ENCODE assay signal across 10 cellular contexts in the genomic region with DNA sequence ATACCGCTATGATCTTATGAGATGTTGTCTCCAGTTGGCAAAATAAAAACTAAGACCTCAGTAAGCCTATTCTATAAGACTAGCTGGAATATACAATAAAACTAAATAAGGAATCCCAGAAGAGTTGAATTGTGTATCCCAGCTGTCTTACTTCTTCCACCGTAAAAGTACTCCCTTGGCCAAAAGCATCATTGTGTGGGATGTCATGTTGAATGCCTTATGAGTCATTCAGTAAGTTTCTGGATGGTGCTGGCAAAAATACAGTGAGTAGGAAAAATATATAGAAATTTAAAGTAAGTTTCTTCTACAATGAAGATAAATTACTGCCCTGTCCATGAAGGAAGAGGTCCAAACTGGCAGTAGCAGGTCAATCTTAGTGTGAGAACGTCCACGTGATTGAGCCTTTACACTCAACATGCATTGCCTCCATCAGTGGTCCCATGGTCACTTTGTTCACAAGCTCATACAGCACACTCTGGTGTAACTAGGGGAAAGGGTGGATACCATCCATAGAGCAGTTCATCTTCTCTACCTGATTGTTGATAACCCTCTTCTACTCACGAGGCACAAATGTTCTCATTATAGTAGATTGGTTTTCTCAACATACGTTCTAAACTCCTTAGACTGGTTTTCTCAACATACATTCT. TPM values are rescaled to one million over a fixed set of nuclear protein-coding genes. Genes with fewer than 3 reads are reported as not detected.
A peak's percentile ranks its signal among the peaks of the same experiment; 100 is the strongest.
DNase-seq lines count a peak whose midpoint lies in the region; ATAC-seq, FAIRE-seq and TF ChIP-seq lines count a peak whose summit lies in the region.
"Had no signal": no experiment of that assay in that cellular context is flagged by ENCODE, and none has a peak within 500 bp of the region (broad histone marks: within the 10 kb centered on the region; RNA-seq: fewer than 3 reads in every experiment).

No MANE protein-coding gene starts in this region.

- H3K27me3 ChIP-seq in astrocyte (ENCODE audit: insufficient read depth, low read length) (no peaks in the 10 kb centered on the region), esophagus muscularis mucosa (peaks cover 0 to 1% (median 0%) of the 10 kb centered on the region in 4 donors)

- no peaks in the 10 kb centered on the region for H3K36me3 ChIP-seq in astrocyte (ENCODE audit: insufficient read depth, low read length)
- H3K36me3 ChIP-seq in esophagus muscularis mucosa = no peaks in the 10 kb centered on the region

- intact Hi-C loops in esophagus muscularis mucosa (cut with DNase I) = no loop called here

- ATAC-seq in GM18498 (IDR thresholded peaks at IDR 0.05; ENCODE audit: unreplicated experiment) = peak; percentile 39
- ATAC-seq in HG03432 (IDR thresholded peaks at IDR 0.05; ENCODE audit: unreplicated experiment) = peak; percentile 37
- no peak for ATAC-seq in HG02870 (IDR thresholded peaks at IDR 0.05; ENCODE audit: unreplicated experiment)

- no peaks in the 10 kb centered on the region for H3K79me2 ChIP-seq in astrocyte (ENCODE audit: insufficient read depth, low read length)

- TF ChIP-seq CTCF in astrocyte (IDR thresholded peaks at IDR 0.05; ENCODE audit: insufficient read depth, low read depth, low read length) (no peak), esophagus muscularis mucosa (IDR thresholded peaks at IDR 0.05) (no peak)

- H3K4me3 ChIP-seq in astrocyte (ENCODE audit: insufficient read depth, low read depth, low read length) (no peak overlapping the region), esophagus muscularis mucosa (no peak overlapping the region)

- H3K4me3 Mint-ChIP-seq in astrocyte (ENCODE audit: unreplicated experiment) = no peak overlapping the region

- FAIRE-seq in astrocyte (lab: Jason Lieb, UNC) = peak; percentile 17

- peak overlapping the region; percentile 27 for H3K4me2 ChIP-seq in astrocyte (ENCODE audit: low read length)

- H3K4me1 ChIP-seq in astrocyte (ENCODE audit: insufficient read depth, low read length) (peaks cover 7% of the 10 kb centered on the region), esophagus muscularis mucosa (no peaks in the 10 kb centered on the region)

- no peak for TF ChIP-seq EP300 in esophagus muscularis mucosa (IDR thresholded peaks at IDR 0.05)

- H3K9me3 Mint-ChIP-seq in astrocyte (ENCODE audit: unreplicated experiment) = no peaks in the 10 kb centered on the region

- H2AFZ ChIP-seq in astrocyte (ENCODE audit: low read depth, low read length) = peak overlapping the region; percentile 15

- H3K4me1 Mint-ChIP-seq in astrocyte (ENCODE audit: low read depth, unreplicated experiment) = peaks cover 12% of the 10 kb centered on the region

- no peaks in the 10 kb centered on the region for H4K20me1 ChIP-seq in astrocyte (ENCODE audit: insufficient read depth, low read length)

- WGBS in esophagus muscularis mucosa = 70% methylated on average over 6 of the region's 6 CpGs

- peak; percentile 70 for DNase-seq in astrocyte (ENCODE audit: low read depth)
- peak; percentile 44 for DNase-seq in non-pigmented ciliary epithelial cell (ENCODE audit: low read depth)
- no peak for DNase-seq in esophagus muscularis mucosa (ENCODE audit: extremely low spot score)
- DNase-seq in SHP77 treated with DMSO at 0.1 percent for 48 hours (lab: John Stamatoyannopoulos, UW) = no peak
- DNase-seq in substantia nigra (lab: John Stamatoyannopoulos, UW) = no peak
- DNase-seq: NCI-H526, nucleus accumbens had no signal

- H3K27ac ChIP-seq in astrocyte (ENCODE audit: low read depth, low read length) = peak overlapping the region; percentile 15
- H3K27ac ChIP-seq in esophagus muscularis mucosa (replicated peaks in 1 of 4) = no peak overlapping the region
- no peak overlapping the region for H3K27ac ChIP-seq in substantia nigra (ENCODE audit: low read depth, low read length, poor library complexity, severe bottlenecking)

- H3K9me3 ChIP-seq in astrocyte (ENCODE audit: insufficient read depth, low read depth, low read length) (no peaks in the 10 kb centered on the region), esophagus muscularis mucosa (no peaks in the 10 kb centered on the region)

- H3K27me3 Mint-ChIP-seq in astrocyte (ENCODE audit: low read depth, unreplicated experiment) = peaks cover 16% of the 10 kb centered on the region

- no peaks in the 10 kb centered on the region for H3K36me3 Mint-ChIP-seq in astrocyte (ENCODE audit: low read depth, unreplicated experiment)

- no peak overlapping the region for H3K9ac ChIP-seq in astrocyte (ENCODE audit: low read length)

- peak overlapping the region; percentile 64 for H3K27ac Mint-ChIP-seq in astrocyte (ENCODE audit: unreplicated experiment)

- TF ChIP-seq POLR2A in esophagus muscularis mucosa (IDR thresholded peaks at IDR 0.05; ENCODE audit: low read depth) = no peak

RNA-seq across cellular contexts. Expression of gene ZNF318, which starts 13.7 kb away (rescaled TPM):
- total RNA-seq in astrocyte = 9.8 and 10.9 TPM in 2 replicates
- 10 to 100 TPM; 11.1 to 17.3 (median 14.6) TPM for total RNA-seq in esophagus muscularis mucosa

RNA-seq across cellular contexts. Expression of gene ABCC10, which starts 44.2 kb away (rescaled TPM):
- total RNA-seq in astrocyte = 37.2 and 40.8 TPM in 2 replicates
- 10 to 100 TPM in 3 of 4 donors, 1 to 10 TPM in 1; 7.6 to 19.4 (median 12.5) TPM for total RNA-seq in esophagus muscularis mucosa

Comparison
In these comparisons a context has a peak if more than half of its experiments do, and no peak if none do; other contexts are left out.
1. DNase-seq: peak in astrocyte (single experiment) and non-pigmented ciliary epithelial cell (single experiment); none in esophagus muscularis mucosa (single experiment), SHP77 treated with DMSO at 0.1 percent for 48 hours (single experiment) and substantia nigra (0 of 49).